In the genomic region with DNA sequence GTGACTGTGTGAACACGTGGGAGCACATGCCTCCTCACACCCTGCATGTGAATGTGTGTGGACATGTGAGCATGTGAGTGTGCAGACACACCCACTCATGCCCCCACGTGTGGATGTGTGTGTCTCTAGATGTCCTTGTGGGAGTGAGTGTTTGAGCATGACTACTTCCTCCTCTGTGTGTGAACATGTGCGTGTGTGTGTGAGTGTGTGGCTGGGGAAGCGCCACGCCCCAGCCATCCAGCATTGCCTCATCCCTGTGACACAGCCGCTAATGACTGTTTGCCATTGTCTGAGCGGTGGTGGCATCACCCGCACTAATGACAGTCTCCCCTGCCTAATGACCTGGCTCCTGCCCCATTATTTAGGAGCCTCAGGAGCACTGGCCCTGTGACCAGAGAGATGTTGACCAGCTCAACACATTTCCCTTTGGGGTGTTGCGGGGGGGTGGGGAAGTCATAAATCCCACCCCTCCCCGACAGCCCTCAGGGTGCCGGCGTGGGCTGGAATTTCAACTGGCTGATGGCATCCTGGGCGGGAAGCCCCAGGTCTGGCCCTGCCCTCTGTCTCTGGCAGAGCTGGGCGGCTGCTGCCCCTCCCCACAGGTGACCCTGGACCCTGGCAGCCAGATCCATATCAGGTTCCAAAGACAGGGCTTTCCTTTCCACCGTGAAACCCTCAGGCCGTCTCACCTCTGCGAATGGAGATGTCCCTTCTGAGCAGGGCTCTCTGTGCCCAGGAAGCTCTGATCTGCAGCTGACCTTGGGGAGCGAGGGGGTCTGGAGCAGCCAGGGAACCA, we compare ENCODE assay signal across 1 cellular context.
TF ChIP-seq lines count a peak whose summit lies in the region.

No MANE protein-coding gene starts in this region.

TF ChIP-seq in WTC11, 78 proteins besides CTCF, POLR2A, EP300 and RAD21 (continued from another document):
- TF ChIP-seq, protein P1, sequence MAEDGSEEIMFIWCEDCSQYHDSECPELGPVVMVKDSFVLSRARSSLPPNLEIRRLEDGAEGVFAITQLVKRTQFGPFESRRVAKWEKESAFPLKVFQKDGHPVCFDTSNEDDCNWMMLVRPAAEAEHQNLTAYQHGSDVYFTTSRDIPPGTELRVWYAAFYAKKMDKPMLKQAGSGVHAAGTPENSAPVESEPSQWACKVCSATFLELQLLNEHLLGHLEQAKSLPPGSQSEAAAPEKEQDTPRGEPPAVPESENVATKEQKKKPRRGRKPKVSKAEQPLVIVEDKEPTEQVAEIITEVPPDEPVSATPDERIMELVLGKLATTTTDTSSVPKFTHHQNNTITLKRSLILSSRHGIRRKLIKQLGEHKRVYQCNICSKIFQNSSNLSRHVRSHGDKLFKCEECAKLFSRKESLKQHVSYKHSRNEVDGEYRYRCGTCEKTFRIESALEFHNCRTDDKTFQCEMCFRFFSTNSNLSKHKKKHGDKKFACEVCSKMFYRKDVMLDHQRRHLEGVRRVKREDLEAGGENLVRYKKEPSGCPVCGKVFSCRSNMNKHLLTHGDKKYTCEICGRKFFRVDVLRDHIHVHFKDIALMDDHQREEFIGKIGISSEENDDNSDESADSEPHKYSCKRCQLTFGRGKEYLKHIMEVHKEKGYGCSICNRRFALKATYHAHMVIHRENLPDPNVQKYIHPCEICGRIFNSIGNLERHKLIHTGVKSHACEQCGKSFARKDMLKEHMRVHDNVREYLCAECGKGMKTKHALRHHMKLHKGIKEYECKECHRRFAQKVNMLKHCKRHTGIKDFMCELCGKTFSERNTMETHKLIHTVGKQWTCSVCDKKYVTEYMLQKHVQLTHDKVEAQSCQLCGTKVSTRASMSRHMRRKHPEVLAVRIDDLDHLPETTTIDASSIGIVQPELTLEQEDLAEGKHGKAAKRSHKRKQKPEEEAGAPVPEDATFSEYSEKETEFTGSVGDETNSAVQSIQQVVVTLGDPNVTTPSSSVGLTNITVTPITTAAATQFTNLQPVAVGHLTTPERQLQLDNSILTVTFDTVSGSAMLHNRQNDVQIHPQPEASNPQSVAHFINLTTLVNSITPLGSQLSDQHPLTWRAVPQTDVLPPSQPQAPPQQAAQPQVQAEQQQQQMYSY (CRISPR knock-in tag; IDR thresholded peaks at IDR 0.05) = no peak
